8 cellular contexts compared by ENCODE assay signal in the genomic region with DNA sequence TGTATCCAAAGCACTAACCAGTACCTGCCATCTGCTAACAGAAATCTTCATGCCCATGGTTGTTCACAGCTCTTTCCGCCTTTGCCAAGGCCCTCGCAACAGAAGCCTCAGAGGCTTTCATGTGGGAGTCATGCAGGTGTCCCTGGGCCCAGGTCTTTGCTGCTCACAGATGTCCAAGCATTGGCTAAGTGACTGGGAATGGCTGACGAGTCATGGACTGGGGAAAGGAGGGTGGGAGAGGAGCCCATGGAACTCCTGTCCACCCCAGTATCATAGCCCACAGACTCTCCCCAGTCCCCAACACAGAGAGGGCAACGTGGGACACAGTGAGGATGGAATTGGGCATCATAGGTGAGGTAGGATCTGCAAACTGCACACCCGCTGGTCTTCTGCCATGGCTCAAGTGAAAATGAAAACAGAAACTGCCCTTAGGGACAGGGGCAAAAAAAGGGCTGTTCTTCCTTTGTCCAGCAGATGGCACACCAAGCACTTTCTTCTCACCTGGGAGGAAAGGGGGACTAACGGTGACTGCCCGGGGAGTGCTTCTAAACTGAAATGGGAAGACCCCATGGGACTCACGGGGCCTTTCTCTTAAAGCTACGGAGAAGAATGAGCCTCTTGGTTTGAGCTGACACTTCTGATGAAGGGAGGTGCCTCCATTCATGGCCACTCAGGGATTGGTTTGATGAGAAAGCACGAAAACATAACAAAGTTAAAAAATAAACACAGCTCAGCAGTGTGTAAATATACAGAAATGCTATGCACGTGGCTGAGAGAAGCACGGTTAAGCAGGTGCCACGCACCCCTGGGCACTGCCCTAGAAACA. TPM values are rescaled to one million over a fixed set of nuclear protein-coding genes. Genes with fewer than 3 reads are reported as not detected.
DNase-seq lines count a peak whose midpoint lies in the region; ATAC-seq, FAIRE-seq and TF ChIP-seq lines count a peak whose summit lies in the region.

No MANE protein-coding gene starts in this region.

- TF ChIP-seq CTCF in K562 (IDR thresholded peaks at IDR 0.05 in 2 of 3, conservative IDR thresholded peaks at IDR 0.05 in 1 of 3; ENCODE audit: insufficient read depth in 2 of 3, low read depth in 1 of 3, low read length in 3 of 3): peak; percentile 67 to 80 (median 77)

- no peaks in the 10 kb centered on the region; the same call in 1 of the 2 replicates for H4K20me1 ChIP-seq in K562 (replicated peaks; ENCODE audit: control insufficient read depth, insufficient read depth, low read length)

- H3K27ac Mint-ChIP-seq in T-helper 2 cell treated with Interferon-gamma antibody and Interleukin-4, amounts not matched to agents 5 μg/mL and 100 μg/mL, for 36 hours: no peak overlapping the region

- H3K4me3 ChIP-seq in K562: no peak overlapping the region

- peak overlapping the region; percentile 82 for H2AFZ ChIP-seq in K562 (ENCODE audit: low read depth, low read length)

- no peaks in the 10 kb centered on the region for H3K9me1 ChIP-seq in K562 (ENCODE audit: control insufficient read depth, insufficient read depth, low read length)

- H3K79me2 ChIP-seq in K562 (ENCODE audit: control insufficient read depth, insufficient read depth, low read length): no peaks in the 10 kb centered on the region

- H3K9me3 ChIP-seq in K562 (replicated peaks; ENCODE audit: control insufficient read depth, insufficient read depth, low read depth, low read length): no peaks in the 10 kb centered on the region

- CTCF ChIA-PET in K562 (lab: Yijun Ruan, JAX; ENCODE audit: low intra/inter-chr PET ratio): interaction anchor here (1.3 kb wide), 1 partner anchor 314 kb away, joined by 4 read pairs; the partner anchor contains the start of gene NEK5

- in situ Hi-C loops in K562 (cut with MboI): no loop called here

- peak overlapping the region; percentile 31 to 49; a peak in 2 of 4 replicates for H3K9ac ChIP-seq in K562 (ENCODE audit: insufficient read depth in 1 of 2, low read depth in 2 of 2, low read length in 2 of 2)

- H3K4me3 Mint-ChIP-seq in T-helper 2 cell treated with Interferon-gamma antibody and Interleukin-4, amounts not matched to agents 5 μg/mL and 100 μg/mL, for 36 hours: peak overlapping the region; percentile 55

- TF ChIP-seq EP300 in K562 (IDR thresholded peaks at IDR 0.05; ENCODE audit: low read length): no peak

- H3K36me3 ChIP-seq in K562 (ENCODE audit: control insufficient read depth, insufficient read depth, low read length): no peaks in the 10 kb centered on the region

- FAIRE-seq in GM12892 (lab: Jason Lieb, UNC): peak; percentile 98
- peak; percentile 77 for FAIRE-seq in K562 (lab: Jason Lieb, UNC)

- H3K27ac ChIP-seq in K562 (ENCODE audit: extremely low read depth, low read depth, low read length): no peak overlapping the region; the same call in 2 of the 3 replicates

- TF ChIP-seq POLR2A in GM12892 (IDR thresholded peaks at IDR 0.05; ENCODE audit: low read depth, low read length): no peak
- no peak for TF ChIP-seq POLR2A in K562 (conservative IDR thresholded peaks at IDR 0.05)

- no peaks in the 10 kb centered on the region for H3K36me3 Mint-ChIP-seq in T-helper 2 cell treated with Interferon-gamma antibody and Interleukin-4, amounts not matched to agents 5 μg/mL and 100 μg/mL, for 36 hours (ENCODE audit: low read depth)

- TF ChIP-seq RAD21 in K562 (CRISPR knock-in tag; conservative IDR thresholded peaks at IDR 0.05 in 1 of 2, IDR thresholded peaks at IDR 0.05 in 1 of 2): peak; percentile 54 to 75

- POLR2A ChIA-PET in K562 (lab: Yijun Ruan, JAX): interaction anchor here (1.0 kb wide), 1 partner anchor 313 kb away, joined by 3 read pairs; no protein-coding TSS in a partner anchor

- H3K27me3 ChIP-seq in K562 (ENCODE audit: control insufficient read depth in 2 of 2, insufficient read depth in 2 of 2, low read length in 2 of 2): peaks cover 0 to 26% of the 10 kb centered on the region in 2 experiments; a peak in 3 of 5 replicates

- peaks cover 24% of the 10 kb centered on the region for H3K27me3 Mint-ChIP-seq in T-helper 2 cell treated with Interferon-gamma antibody and Interleukin-4, amounts not matched to agents 5 μg/mL and 100 μg/mL, for 36 hours (ENCODE audit: low read depth)

- DNase-seq in A172 (ENCODE audit: low spot score) (peak; percentile 62), GM12892 (ENCODE audit: insufficient read length) (peak; percentile 57), NAMALWA (ENCODE audit: low spot score) (peak; percentile 91), K562 (ENCODE audit: extremely low read depth in 1 of 4, low spot score in 3 of 4) (peak; percentile 48 to 72 (median 57)), inferior parietal cortex (ENCODE audit: extremely low spot score) (peak; percentile 76)
- peak; percentile 54 for DNase-seq in T-helper 2 cell treated with Interferon-gamma antibody and Interleukin-4, amounts not matched to agents 5 μg/mL and 100 μg/mL, for 36 hours (ENCODE audit: low spot score)
- peak; percentile 43 to 62 for DNase-seq in stimulated activated CD4-positive, alpha-beta T cell treated with anti-CD3 and anti-CD28 coated beads, Interleukin-1b, Interleukin-23, amount 100 ng/mL, for 1 hour (ENCODE audit: low read depth in 2 of 2)

- peaks cover 6 to 16% of the 10 kb centered on the region in 2 experiments; a peak in 4 of 5 replicates for H3K4me1 ChIP-seq in K562 (replicated peaks in 1 of 2; ENCODE audit: control insufficient read depth in 2 of 2, insufficient read depth in 2 of 2, low read length in 2 of 2)

- H3K4me2 ChIP-seq in K562 (ENCODE audit: insufficient read depth, low read length): peak overlapping the region; percentile 75

- BruUV-seq in K562 (replicated peaks; lab: Mats Ljungman, UMichigan): no TSS peak

- intact Hi-C loops in K562 (cut with micrococcal nuclease): loop anchor here (1.0 to 2.0 kb wide), 3 partner anchors 34 to 386 kb away; no protein-coding TSS in a partner anchor

- 18% methylated on average over 11 of the region's 13 CpGs for WGBS in K562 (ENCODE audit: insufficient coverage, low coverage, missing lambda C conversion rate)

- ATAC-seq in HG02623 (IDR thresholded peaks at IDR 0.05; ENCODE audit: unreplicated experiment) (peak; percentile 74), K562 (peak; percentile 91)

- peaks cover 16% of the 10 kb centered on the region for H3K4me1 Mint-ChIP-seq in T-helper 2 cell treated with Interferon-gamma antibody and Interleukin-4, amounts not matched to agents 5 μg/mL and 100 μg/mL, for 36 hours (ENCODE audit: low read depth)

- H3K9me3 Mint-ChIP-seq in T-helper 2 cell treated with Interferon-gamma antibody and Interleukin-4, amounts not matched to agents 5 μg/mL and 100 μg/mL, for 36 hours: no peaks in the 10 kb centered on the region

RNA-seq across cellular contexts. Expression of gene DHRS12, which starts 11.1 kb away (rescaled TPM):
- 3.1 and 6.1 TPM in 2 replicates for total RNA-seq in A172 (2014; rRNA removed; shearing (Covaris generic))
- polyA plus RNA-seq in GM12892 (2012; ENCODE audit: missing spikeins): 6.2 TPM
- total RNA-seq in K562 (2011; cell fraction: chromatin; rRNA removed; ENCODE audit: low replicate concordance): 1.9 and 3.0 TPM in 2 replicates
- total RNA-seq in K562 (2011; cell fraction: nucleolus; rRNA removed): 1.0 and 1.2 TPM in 2 replicates
- total RNA-seq in K562 (2011; cell fraction: nucleoplasm; rRNA removed): 2.5 TPM in 2 replicates
- total RNA-seq in K562 (2014; rRNA removed) (0.94 and 1.8 TPM in 2 replicates), K562 (2014; rRNA removed; fragmentation: Illumina TruSeq; extraction: Trizol) (0.77 and 1.5 TPM in 2 replicates), K562 (2015; rRNA removed; fragmentation: Illumina TruSeq; extraction: Trizol) (0.76 and 1.5 TPM in 2 replicates), K562 (2021) (1.1 and 1.2 TPM in 2 replicates)
- polyA plus RNA-seq in K562 (2011; rRNA removed) (2.4 and 2.7 TPM in 2 replicates), K562 (2014; fragmentation: Illumina TruSeq; extraction: Trizol) (0.93 and 0.98 TPM in 2 replicates), K562 (2014; fragmentation: Nextera tagmentation; extraction: Ambion mirVana) (under 1 TPM; 0.62 to 0.69 TPM), K562 (2014; rRNA removed) (0.82 and 1.1 TPM in 2 replicates)
- polyA plus RNA-seq in K562 (2011; cell fraction: cytosol; rRNA removed): 1.2 and 1.4 TPM in 2 replicates
- polyA plus RNA-seq in K562 (2011; cell fraction: nucleus; rRNA removed): 3.3 and 4.5 TPM in 2 replicates
- polyA plus RNA-seq in K562 (2012): 2.3 and 2.4 TPM in 2 replicates
- 0.88 and 1.7 TPM in 2 replicates for polyA minus RNA-seq in K562 (2011; rRNA and poly(A)+ RNA removed)
- polyA minus RNA-seq in K562 (2011; cell fraction: cytosol; rRNA and poly(A)+ RNA removed): not detected in 2 replicates
- 1.5 and 2.3 TPM in 2 replicates for polyA minus RNA-seq in K562 (2011; cell fraction: nucleus; rRNA and poly(A)+ RNA removed)

RNA-seq across cellular contexts. Expression of gene TMEM272, which starts 29.9 kb away (rescaled TPM):
- not detected in 2 replicates for total RNA-seq in A172 (2014; rRNA removed; shearing (Covaris generic))
- polyA plus RNA-seq in GM12892 (2012; ENCODE audit: missing spikeins): 0.06 TPM
- total RNA-seq in K562 (2011; cell fraction: chromatin; rRNA removed; ENCODE audit: low replicate concordance): 0.30 and 0.48 TPM in 2 replicates
- total RNA-seq in K562 (2011; cell fraction: nucleolus; rRNA removed): 0.13 and 0.17 TPM in 2 replicates
- total RNA-seq in K562 (2011; cell fraction: nucleoplasm; rRNA removed): 0.44 and 0.53 TPM in 2 replicates
- total RNA-seq in K562 (2014; rRNA removed) (0.04 TPM in 1 of 2 replicates, not detected in the other), K562 (2014; rRNA removed; fragmentation: Illumina TruSeq; extraction: Trizol) (0.04 and 0.06 TPM in 2 replicates), K562 (2015; rRNA removed; fragmentation: Illumina TruSeq; extraction: Trizol) (0.11 and 0.15 TPM in 2 replicates), K562 (2021) (0.09 and 0.16 TPM in 2 replicates)
- polyA plus RNA-seq in K562 (2011; rRNA removed) (0.04 and 0.07 TPM in 2 replicates), K562 (2014; fragmentation: Illumina TruSeq; extraction: Trizol) (0.06 and 0.15 TPM in 2 replicates), K562 (2014; fragmentation: Nextera tagmentation; extraction: Ambion mirVana) (under 1 TPM in 1 of 2 experiments, not detected in 1; 0.07 TPM), K562 (2014; rRNA removed) (0.05 and 0.09 TPM in 2 replicates)
- polyA plus RNA-seq in K562 (2011; cell fraction: cytosol; rRNA removed): 0.01 and 0.06 TPM in 2 replicates
- polyA plus RNA-seq in K562 (2011; cell fraction: nucleus; rRNA removed): 0.40 and 0.91 TPM in 2 replicates
- polyA plus RNA-seq in K562 (2012): 0.09 and 0.11 TPM in 2 replicates
- polyA minus RNA-seq in K562 (2011; rRNA and poly(A)+ RNA removed): 0.07 and 0.21 TPM in 2 replicates
- not detected in 2 replicates for polyA minus RNA-seq in K562 (2011; cell fraction: cytosol; rRNA and poly(A)+ RNA removed)
- polyA minus RNA-seq in K562 (2011; cell fraction: nucleus; rRNA and poly(A)+ RNA removed): 0.13 and 0.33 TPM in 2 replicates

RNA-seq across cellular contexts. Expression of gene CCDC70, which starts 46.7 kb away (rescaled TPM):
- not detected in 2 replicates for total RNA-seq in A172 (2014; rRNA removed; shearing (Covaris generic))
- not detected for polyA plus RNA-seq in GM12892 (2012; ENCODE audit: missing spikeins)
- not detected in 2 replicates for total RNA-seq in K562 (2011; cell fraction: chromatin; rRNA removed; ENCODE audit: low replicate concordance)
- total RNA-seq in K562 (2011; cell fraction: nucleolus; rRNA removed): not detected in 2 replicates
- total RNA-seq in K562 (2011; cell fraction: nucleoplasm; rRNA removed): not detected in 2 replicates
- total RNA-seq in K562 (2014; rRNA removed): not detected in 2 replicates
- not detected in 2 replicates for total RNA-seq in K562 (2014; rRNA removed; fragmentation: Illumina TruSeq; extraction: Trizol)
- total RNA-seq in K562 (2015; rRNA removed; fragmentation: Illumina TruSeq; extraction: Trizol): 0.19 TPM in 1 of 2 replicates, not detected in the other
- not detected in 2 replicates for total RNA-seq in K562 (2021)
- not detected in 2 replicates for polyA plus RNA-seq in K562 (2011; rRNA removed)
- polyA plus RNA-seq in K562 (2011; cell fraction: cytosol; rRNA removed): not detected in 2 replicates
- not detected in 2 replicates for polyA plus RNA-seq in K562 (2011; cell fraction: nucleus; rRNA removed)
- polyA plus RNA-seq in K562 (2012): 0.17 and 0.25 TPM in 2 replicates
- not detected in 2 replicates for polyA plus RNA-seq in K562 (2014; fragmentation: Illumina TruSeq; extraction: Trizol)
- polyA plus RNA-seq in K562 (2014; fragmentation: Nextera tagmentation; extraction: Ambion mirVana): not detected
- polyA plus RNA-seq in K562 (2014; rRNA removed): not detected in 2 replicates
- not detected in 2 replicates for polyA minus RNA-seq in K562 (2011; rRNA and poly(A)+ RNA removed)
- not detected in 2 replicates for polyA minus RNA-seq in K562 (2011; cell fraction: cytosol; rRNA and poly(A)+ RNA removed)
- not detected in 2 replicates for polyA minus RNA-seq in K562 (2011; cell fraction: nucleus; rRNA and poly(A)+ RNA removed)
